Comparison of ENCODE assay signal across 1 cellular context in the genomic region with DNA sequence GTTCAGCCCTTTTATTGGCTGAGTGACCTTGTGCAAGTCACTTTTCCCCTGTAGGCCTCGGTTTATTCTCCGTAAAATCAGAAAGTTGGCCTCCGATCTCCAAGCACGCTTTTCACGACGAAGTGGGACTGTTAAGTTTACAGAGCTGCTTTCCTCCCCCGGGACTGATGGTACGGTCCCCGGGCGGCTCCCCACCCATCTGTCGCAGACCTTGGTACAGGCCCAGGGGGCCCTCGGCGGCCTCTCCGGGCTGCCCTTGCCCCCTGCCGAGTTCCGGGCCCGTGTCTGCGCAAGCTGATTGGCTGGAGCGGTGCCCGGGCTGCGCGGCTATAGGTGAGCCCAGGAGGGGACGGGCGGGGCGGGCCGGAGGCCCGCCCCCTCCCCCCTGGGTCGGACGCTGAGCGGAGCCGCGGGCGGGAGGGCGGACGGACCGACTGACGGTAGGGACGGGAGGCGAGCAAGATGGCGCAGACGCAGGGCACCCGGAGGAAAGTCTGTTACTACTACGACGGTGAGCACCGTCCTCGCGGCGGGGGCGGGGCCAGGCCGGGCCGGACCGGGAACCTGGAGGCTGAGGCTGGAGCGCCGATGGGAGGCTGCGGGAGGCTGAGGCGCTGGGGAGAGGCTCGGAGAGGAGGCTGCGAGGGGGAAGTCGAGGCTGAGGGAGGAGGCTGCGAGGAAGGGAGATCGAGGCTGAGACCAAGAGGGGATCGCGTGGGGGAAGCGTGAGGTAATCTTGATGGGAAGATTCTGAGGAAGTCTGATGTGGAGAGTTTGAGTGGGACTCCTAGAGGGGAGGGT.
TF ChIP-seq lines count a peak whose summit lies in the region.

A gene (plus strand): TSS at position 376 of the 801 bp plus-strand sequence. CDS start 87 bp downstream, at position 463.

TF ChIP-seq in K562, 482 proteins besides CTCF, POLR2A, EP300 and RAD21 (continued from another document and continues in another):
- TF ChIP-seq, protein P1, sequence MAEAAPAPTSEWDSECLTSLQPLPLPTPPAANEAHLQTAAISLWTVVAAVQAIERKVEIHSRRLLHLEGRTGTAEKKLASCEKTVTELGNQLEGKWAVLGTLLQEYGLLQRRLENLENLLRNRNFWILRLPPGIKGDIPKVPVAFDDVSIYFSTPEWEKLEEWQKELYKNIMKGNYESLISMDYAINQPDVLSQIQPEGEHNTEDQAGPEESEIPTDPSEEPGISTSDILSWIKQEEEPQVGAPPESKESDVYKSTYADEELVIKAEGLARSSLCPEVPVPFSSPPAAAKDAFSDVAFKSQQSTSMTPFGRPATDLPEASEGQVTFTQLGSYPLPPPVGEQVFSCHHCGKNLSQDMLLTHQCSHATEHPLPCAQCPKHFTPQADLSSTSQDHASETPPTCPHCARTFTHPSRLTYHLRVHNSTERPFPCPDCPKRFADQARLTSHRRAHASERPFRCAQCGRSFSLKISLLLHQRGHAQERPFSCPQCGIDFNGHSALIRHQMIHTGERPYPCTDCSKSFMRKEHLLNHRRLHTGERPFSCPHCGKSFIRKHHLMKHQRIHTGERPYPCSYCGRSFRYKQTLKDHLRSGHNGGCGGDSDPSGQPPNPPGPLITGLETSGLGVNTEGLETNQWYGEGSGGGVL (CRISPR knock-in tag; IDR thresholded peaks at IDR 0.05): no peak
- TF ChIP-seq SNRNP70 (optimal IDR thresholded peaks at IDR 0.05; ENCODE audit: low read depth, low read length) (no peak), FOXJ2 (tag; IDR thresholded peaks at IDR 0.05) (no peak), ZNF324 (CRISPR knock-in tag; IDR thresholded peaks at IDR 0.05) (0 out of 2 replicates have a peak, but pooled peaks have one; percentile 10), POLR2H (tag; IDR thresholded peaks at IDR 0.05; ENCODE audit: low read depth) (peak; percentile 82), ZNF121 (CRISPR knock-in tag; conservative IDR thresholded peaks at IDR 0.05) (0 out of 2 replicates have a peak, but pooled peaks have one; percentile 15), MYNN (IDR thresholded peaks at IDR 0.05) (0 out of 2 replicates have a peak, but pooled peaks have one; percentile 41), MYNN (CRISPR knock-in tag; IDR thresholded peaks at IDR 0.05) (no peak), CBX3 (IDR thresholded peaks at IDR 0.05; ENCODE audit: borderline replicate concordance in 1 of 2, low read length in 2 of 2) (peak in 1 of 2 experiments; percentile 75; a peak in 1 of 3 replicates), BRD9 (IDR thresholded peaks at IDR 0.05; ENCODE audit: low read depth, partially characterized antibody) (peak; percentile 91), ZNF431 (CRISPR knock-in tag; IDR thresholded peaks at IDR 0.05) (no peak), LARP7 (IDR thresholded peaks at IDR 0.05) (peak; percentile 96; the same call in 1 of the 2 replicates), TCF7 (IDR thresholded peaks at IDR 0.05; ENCODE audit: borderline replicate concordance) (no peak), SRSF9 (IDR thresholded peaks at IDR 0.05; ENCODE audit: borderline replicate concordance, low read depth, low read length) (no peak), TSC22D4 (tag; IDR thresholded peaks at IDR 0.05) (no peak), ZNF253 (CRISPR knock-in tag; conservative IDR thresholded peaks at IDR 0.05) (no peak), GATAD2A (IDR thresholded peaks at IDR 0.05) (peak; percentile 91), SMAD4 (CRISPR knock-in tag; conservative IDR thresholded peaks at IDR 0.05) (0 out of 2 replicates have a peak, but pooled peaks have one; percentile 50), ZNF830 (CRISPR knock-in tag; IDR thresholded peaks at IDR 0.05) (peak; percentile 92), CCAR2 (IDR thresholded peaks at IDR 0.05; ENCODE audit: low read depth, low read length) (no peak), SMAD1 (IDR thresholded peaks at IDR 0.05; ENCODE audit: low read depth, low read length, partially characterized antibody) (peak; percentile 8), SNIP1 (IDR thresholded peaks at IDR 0.05; ENCODE audit: low read depth) (peak; percentile 16; the same call in 1 of the 2 replicates), NCOA4 (IDR thresholded peaks at IDR 0.05; ENCODE audit: partially characterized antibody) (no peak), ELF1 (tag; IDR thresholded peaks at IDR 0.05) (peak; percentile 80), TCF7L2 (IDR thresholded peaks at IDR 0.05; ENCODE audit: low read depth, low read length) (peak; percentile 96), RB1 (IDR thresholded peaks at IDR 0.05; ENCODE audit: low read depth) (peak; percentile 87; the same call in 1 of the 2 replicates), ZNF311 (CRISPR knock-in tag; IDR thresholded peaks at IDR 0.05) (no peak), ZC3H4 (CRISPR knock-in tag; IDR thresholded peaks at IDR 0.05; ENCODE audit: borderline replicate concordance) (no peak), MAFF (IDR thresholded peaks at IDR 0.05; ENCODE audit: low read length) (peak; percentile 46; the same call in 1 of the 2 replicates), TAL1 (IDR thresholded peaks at IDR 0.05) (no peak; the same call in 1 of the 2 replicates), TFAM (CRISPR knock-in tag; conservative IDR thresholded peaks at IDR 0.05) (no peak), ZNF76 (CRISPR knock-in tag; IDR thresholded peaks at IDR 0.05; ENCODE audit: borderline replicate concordance) (0 out of 2 replicates have a peak, but pooled peaks have one; percentile 27), ZNF445 (CRISPR knock-in tag; IDR thresholded peaks at IDR 0.05; ENCODE audit: low read depth) (no peak), SP2 (IDR thresholded peaks at IDR 0.05; ENCODE audit: extremely low read depth, low read depth, low read length, poor library complexity, severe bottlenecking) (peak; percentile 85), SAFB (IDR thresholded peaks at IDR 0.05; ENCODE audit: borderline replicate concordance, low read depth, low read length) (no peak)
- TF ChIP-seq, protein P2, sequence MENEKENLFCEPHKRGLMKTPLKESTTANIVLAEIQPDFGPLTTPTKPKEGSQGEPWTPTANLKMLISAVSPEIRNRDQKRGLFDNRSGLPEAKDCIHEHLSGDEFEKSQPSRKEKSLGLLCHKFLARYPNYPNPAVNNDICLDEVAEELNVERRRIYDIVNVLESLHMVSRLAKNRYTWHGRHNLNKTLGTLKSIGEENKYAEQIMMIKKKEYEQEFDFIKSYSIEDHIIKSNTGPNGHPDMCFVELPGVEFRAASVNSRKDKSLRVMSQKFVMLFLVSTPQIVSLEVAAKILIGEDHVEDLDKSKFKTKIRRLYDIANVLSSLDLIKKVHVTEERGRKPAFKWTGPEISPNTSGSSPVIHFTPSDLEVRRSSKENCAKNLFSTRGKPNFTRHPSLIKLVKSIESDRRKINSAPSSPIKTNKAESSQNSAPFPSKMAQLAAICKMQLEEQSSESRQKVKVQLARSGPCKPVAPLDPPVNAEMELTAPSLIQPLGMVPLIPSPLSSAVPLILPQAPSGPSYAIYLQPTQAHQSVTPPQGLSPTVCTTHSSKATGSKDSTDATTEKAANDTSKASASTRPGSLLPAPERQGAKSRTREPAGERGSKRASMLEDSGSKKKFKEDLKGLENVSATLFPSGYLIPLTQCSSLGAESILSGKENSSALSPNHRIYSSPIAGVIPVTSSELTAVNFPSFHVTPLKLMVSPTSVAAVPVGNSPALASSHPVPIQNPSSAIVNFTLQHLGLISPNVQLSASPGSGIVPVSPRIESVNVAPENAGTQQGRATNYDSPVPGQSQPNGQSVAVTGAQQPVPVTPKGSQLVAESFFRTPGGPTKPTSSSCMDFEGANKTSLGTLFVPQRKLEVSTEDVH (IDR thresholded peaks at IDR 0.05; ENCODE audit: low read depth, partially characterized antibody): peak; percentile 58
- TF ChIP-seq, protein P3, sequence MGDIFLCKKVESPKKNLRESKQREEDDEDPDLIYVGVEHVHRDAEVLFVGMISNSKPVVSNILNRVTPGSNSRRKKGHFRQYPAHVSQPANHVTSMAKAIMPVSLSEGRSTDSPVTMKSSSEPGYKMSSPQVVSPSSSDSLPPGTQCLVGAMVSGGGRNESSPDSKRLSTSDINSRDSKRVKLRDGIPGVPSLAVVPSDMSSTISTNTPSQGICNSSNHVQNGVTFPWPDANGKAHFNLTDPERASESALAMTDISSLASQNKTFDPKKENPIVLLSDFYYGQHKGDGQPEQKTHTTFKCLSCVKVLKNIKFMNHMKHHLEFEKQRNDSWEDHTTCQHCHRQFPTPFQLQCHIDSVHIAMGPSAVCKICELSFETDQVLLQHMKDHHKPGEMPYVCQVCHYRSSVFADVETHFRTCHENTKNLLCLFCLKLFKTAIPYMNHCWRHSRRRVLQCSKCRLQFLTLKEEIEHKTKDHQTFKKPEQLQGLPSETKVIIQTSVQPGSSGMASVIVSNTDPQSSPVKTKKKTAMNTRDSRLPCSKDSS (IDR thresholded peaks at IDR 0.05; ENCODE audit: low read depth, partially characterized antibody): no peak
- TF ChIP-seq, protein P4, sequence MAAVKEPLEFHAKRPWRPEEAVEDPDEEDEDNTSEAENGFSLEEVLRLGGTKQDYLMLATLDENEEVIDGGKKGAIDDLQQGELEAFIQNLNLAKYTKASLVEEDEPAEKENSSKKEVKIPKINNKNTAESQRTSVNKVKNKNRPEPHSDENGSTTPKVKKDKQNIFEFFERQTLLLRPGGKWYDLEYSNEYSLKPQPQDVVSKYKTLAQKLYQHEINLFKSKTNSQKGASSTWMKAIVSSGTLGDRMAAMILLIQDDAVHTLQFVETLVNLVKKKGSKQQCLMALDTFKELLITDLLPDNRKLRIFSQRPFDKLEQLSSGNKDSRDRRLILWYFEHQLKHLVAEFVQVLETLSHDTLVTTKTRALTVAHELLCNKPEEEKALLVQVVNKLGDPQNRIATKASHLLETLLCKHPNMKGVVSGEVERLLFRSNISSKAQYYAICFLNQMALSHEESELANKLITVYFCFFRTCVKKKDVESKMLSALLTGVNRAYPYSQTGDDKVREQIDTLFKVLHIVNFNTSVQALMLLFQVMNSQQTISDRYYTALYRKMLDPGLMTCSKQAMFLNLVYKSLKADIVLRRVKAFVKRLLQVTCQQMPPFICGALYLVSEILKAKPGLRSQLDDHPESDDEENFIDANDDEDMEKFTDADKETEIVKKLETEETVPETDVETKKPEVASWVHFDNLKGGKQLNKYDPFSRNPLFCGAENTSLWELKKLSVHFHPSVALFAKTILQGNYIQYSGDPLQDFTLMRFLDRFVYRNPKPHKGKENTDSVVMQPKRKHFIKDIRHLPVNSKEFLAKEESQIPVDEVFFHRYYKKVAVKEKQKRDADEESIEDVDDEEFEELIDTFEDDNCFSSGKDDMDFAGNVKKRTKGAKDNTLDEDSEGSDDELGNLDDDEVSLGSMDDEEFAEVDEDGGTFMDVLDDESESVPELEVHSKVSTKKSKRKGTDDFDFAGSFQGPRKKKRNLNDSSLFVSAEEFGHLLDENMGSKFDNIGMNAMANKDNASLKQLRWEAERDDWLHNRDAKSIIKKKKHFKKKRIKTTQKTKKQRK (IDR thresholded peaks at IDR 0.05; ENCODE audit: borderline replicate concordance, low read depth, low read length): no peak
- TF ChIP-seq, protein P5, sequence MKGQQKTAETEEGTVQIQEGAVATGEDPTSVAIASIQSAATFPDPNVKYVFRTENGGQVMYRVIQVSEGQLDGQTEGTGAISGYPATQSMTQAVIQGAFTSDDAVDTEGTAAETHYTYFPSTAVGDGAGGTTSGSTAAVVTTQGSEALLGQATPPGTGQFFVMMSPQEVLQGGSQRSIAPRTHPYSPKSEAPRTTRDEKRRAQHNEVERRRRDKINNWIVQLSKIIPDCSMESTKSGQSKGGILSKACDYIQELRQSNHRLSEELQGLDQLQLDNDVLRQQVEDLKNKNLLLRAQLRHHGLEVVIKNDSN (CRISPR knock-in tag; IDR thresholded peaks at IDR 0.05): no peak
- TF ChIP-seq, protein P6, sequence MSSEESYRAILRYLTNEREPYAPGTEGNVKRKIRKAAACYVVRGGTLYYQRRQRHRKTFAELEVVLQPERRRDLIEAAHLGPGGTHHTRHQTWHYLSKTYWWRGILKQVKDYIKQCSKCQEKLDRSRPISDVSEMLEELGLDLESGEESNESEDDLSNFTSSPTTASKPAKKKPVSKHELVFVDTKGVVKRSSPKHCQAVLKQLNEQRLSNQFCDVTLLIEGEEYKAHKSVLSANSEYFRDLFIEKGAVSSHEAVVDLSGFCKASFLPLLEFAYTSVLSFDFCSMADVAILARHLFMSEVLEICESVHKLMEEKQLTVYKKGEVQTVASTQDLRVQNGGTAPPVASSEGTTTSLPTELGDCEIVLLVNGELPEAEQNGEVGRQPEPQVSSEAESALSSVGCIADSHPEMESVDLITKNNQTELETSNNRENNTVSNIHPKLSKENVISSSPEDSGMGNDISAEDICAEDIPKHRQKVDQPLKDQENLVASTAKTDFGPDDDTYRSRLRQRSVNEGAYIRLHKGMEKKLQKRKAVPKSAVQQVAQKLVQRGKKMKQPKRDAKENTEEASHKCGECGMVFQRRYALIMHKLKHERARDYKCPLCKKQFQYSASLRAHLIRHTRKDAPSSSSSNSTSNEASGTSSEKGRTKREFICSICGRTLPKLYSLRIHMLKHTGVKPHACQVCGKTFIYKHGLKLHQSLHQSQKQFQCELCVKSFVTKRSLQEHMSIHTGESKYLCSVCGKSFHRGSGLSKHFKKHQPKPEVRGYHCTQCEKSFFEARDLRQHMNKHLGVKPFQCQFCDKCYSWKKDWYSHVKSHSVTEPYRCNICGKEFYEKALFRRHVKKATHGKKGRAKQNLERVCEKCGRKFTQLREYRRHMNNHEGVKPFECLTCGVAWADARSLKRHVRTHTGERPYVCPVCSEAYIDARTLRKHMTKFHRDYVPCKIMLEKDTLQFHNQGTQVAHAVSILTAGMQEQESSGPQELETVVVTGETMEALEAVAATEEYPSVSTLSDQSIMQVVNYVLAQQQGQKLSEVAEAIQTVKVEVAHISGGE (CRISPR knock-in tag; IDR thresholded peaks at IDR 0.05): peak in 1 of 3 experiments; percentile 89; a peak in 2 of 6 replicates
- TF ChIP-seq, protein P7, sequence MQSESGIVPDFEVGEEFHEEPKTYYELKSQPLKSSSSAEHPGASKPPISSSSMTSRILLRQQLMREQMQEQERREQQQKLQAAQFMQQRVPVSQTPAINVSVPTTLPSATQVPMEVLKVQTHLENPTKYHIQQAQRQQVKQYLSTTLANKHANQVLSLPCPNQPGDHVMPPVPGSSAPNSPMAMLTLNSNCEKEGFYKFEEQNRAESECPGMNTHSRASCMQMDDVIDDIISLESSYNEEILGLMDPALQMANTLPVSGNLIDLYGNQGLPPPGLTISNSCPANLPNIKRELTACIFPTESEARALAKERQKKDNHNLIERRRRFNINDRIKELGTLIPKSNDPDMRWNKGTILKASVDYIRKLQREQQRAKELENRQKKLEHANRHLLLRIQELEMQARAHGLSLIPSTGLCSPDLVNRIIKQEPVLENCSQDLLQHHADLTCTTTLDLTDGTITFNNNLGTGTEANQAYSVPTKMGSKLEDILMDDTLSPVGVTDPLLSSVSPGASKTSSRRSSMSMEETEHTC (IDR thresholded peaks at IDR 0.05): no peak
- TF ChIP-seq, protein P8, sequence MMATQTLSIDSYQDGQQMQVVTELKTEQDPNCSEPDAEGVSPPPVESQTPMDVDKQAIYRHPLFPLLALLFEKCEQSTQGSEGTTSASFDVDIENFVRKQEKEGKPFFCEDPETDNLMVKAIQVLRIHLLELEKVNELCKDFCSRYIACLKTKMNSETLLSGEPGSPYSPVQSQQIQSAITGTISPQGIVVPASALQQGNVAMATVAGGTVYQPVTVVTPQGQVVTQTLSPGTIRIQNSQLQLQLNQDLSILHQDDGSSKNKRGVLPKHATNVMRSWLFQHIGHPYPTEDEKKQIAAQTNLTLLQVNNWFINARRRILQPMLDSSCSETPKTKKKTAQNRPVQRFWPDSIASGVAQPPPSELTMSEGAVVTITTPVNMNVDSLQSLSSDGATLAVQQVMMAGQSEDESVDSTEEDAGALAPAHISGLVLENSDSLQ (IDR thresholded peaks at IDR 0.05): peak; percentile 31; the same call in 1 of the 2 replicates
